ENCODE assay signal across 14 cellular contexts in genomic region chrX:112834016-112834855, GRCh38. TPM values are rescaled to one million over a fixed set of nuclear protein-coding genes. Genes with fewer than 3 reads are reported as not detected.
DNase-seq lines count a peak whose midpoint lies in the region; ATAC-seq, FAIRE-seq and TF ChIP-seq lines count a peak whose summit lies in the region.
"Had no signal": no experiment of that assay in that cellular context is flagged by ENCODE, and none has a peak within 500 bp of the region (broad histone marks: within the 10 kb centered on the region; RNA-seq: fewer than 3 reads in every experiment).

No MANE protein-coding gene starts in this region.

- peak overlapping the region; percentile 47 for H3K4me2 ChIP-seq in Loucy (ENCODE audit: low read depth, low read length, poor library complexity, severe bottlenecking)
- H3K4me2 ChIP-seq: BLaER1 had no signal

- peaks cover 52% of the 10 kb centered on the region for H3K79me2 ChIP-seq in Loucy (ENCODE audit: insufficient read depth, low read length)

- ATAC-seq in HG03135 (IDR thresholded peaks at IDR 0.05; ENCODE audit: unreplicated experiment) = no peak

- DNase-seq in AG09309 (ENCODE audit: low read depth) (peak; percentile 27), myocyte (ENCODE audit: low read depth) (peak; percentile 20), urothelium cell line (ENCODE audit: low spot score) (no peak), T-helper 1 cell (no peak), NCI-H2227 treated with DMSO at 0.1 percent for 48 hours (lab: John Stamatoyannopoulos, UW) (no peak)
- DNase-seq: activated CD4-positive, CD25-positive, alpha-beta regulatory T cell treated with anti-CD3 and anti-CD28 coated beads, Interleukin-2, amount 50 U/mL, for 72 hours; activated T-cell treated with anti-CD3 and anti-CD28 coated beads for 4 hours; adrenal gland; stimulated activated CD4-positive, alpha-beta T cell treated with anti-CD3 and anti-CD28 coated beads, Interleukin-1b, Interleukin-23, amount 100 ng/mL, for 48 hours had no signal

- peak; percentile 57 for FAIRE-seq in colon (lab: Jason Lieb, UNC)
- FAIRE-seq in urothelium cell line (lab: Jason Lieb, UNC) = no peak

- H3K4me3 ChIP-seq in AG09309 (ENCODE audit: control insufficient read depth, low read depth, low read length) (no peak overlapping the region), Loucy (ENCODE audit: low read length, poor library complexity, severe bottlenecking) (no peak overlapping the region)
- H3K4me3 ChIP-seq: adrenal gland, BLaER1, vagina had no signal

- H4K20me1 ChIP-seq in Loucy (ENCODE audit: insufficient read depth, low read length, poor library complexity, severe bottlenecking) = peaks cover 14% of the 10 kb centered on the region

- no peaks in the 10 kb centered on the region for H3F3A ChIP-seq in Loucy (ENCODE audit: low read depth)

- no peaks in the 10 kb centered on the region for H3K9me3 ChIP-seq in Loucy (ENCODE audit: insufficient read depth, low read depth, low read length)
- H3K9me3 ChIP-seq: adrenal gland, BLaER1, vagina had no signal

- H2AFZ ChIP-seq in Loucy (ENCODE audit: low read length) = no peak overlapping the region

- 0 out of 2 replicates have a peak, but pooled peaks cover 6% of the 10 kb centered on the region for H3K36me3 ChIP-seq in Loucy (ENCODE audit: insufficient read depth, low read length)
- H3K36me3 ChIP-seq: adrenal gland, vagina had no signal

- TF ChIP-seq CTCF in AG09309 (IDR thresholded peaks at IDR 0.05; ENCODE audit: control insufficient read depth, insufficient read depth, low read depth, low read length, missing control alignments) = no peak
- no peak for TF ChIP-seq CTCF in Loucy (conservative IDR thresholded peaks at IDR 0.05; ENCODE audit: low read length)

- H3K9ac ChIP-seq in Loucy (ENCODE audit: low read depth, low read length, poor library complexity, severe bottlenecking) = no peak overlapping the region
- H3K9ac ChIP-seq: BLaER1 had no signal

- no peaks in the 10 kb centered on the region for H3K9me2 ChIP-seq in Loucy (replicated peaks; ENCODE audit: low read depth, low read length)

- no peaks in the 10 kb centered on the region for H3K27me3 ChIP-seq in Loucy (ENCODE audit: insufficient read depth, low read length, poor library complexity, severe bottlenecking)
- H3K27me3 ChIP-seq: vagina had no signal

- peaks cover 43% of the 10 kb centered on the region for H3K4me1 ChIP-seq in Loucy (ENCODE audit: insufficient read depth, low read length, poor library complexity, severe bottlenecking)
- H3K4me1 ChIP-seq: adrenal gland had no signal

RNA-seq across cellular contexts. Expression of gene AMOT, which starts 6.4 kb away (rescaled TPM):
- total RNA-seq in myocyte = 0.57 and 3.1 TPM in 2 replicates
- polyA plus RNA-seq in myocyte (2012) = 1.1 TPM

Comparison
In these comparisons a context has a peak if more than half of its experiments do, and no peak if none do; other contexts are left out.
1. DNase-seq: peak in AG09309 (single experiment) and myocyte (single experiment); none in urothelium cell line (single experiment), T-helper 1 cell (0 of 5) and NCI-H2227 treated with DMSO at 0.1 percent for 48 hours (single experiment).